8 cellular contexts compared by ENCODE assay signal in genomic region chr6:4021862-4022715, GRCh38. TPM values are rescaled to one million over a fixed set of nuclear protein-coding genes. Genes with fewer than 3 reads are reported as not detected.
DNase-seq lines count a peak whose midpoint lies in the region; TF ChIP-seq lines count a peak whose summit lies in the region.

No MANE protein-coding gene starts in this region.

- peak overlapping the region; percentile 85 to 100 (median 100) for H3K27ac Mint-ChIP-seq in H9
- H3K27ac Mint-ChIP-seq in mesothelial cell of epicardium, result peak overlapping the region; percentile 99

- peak overlapping the region; percentile 98 for H3K14ac ChIP-seq in H9 (ENCODE audit: insufficient read depth, low read length)

- no peak overlapping the region for H2AFZ ChIP-seq in H9 (ENCODE audit: low read length)

- no peak overlapping the region for H2BK15ac ChIP-seq in H9 (ENCODE audit: low read depth, low read length)

- no peak overlapping the region for H2AK5ac ChIP-seq in H9 (ENCODE audit: insufficient read length, low read length)

- H3K27ac ChIP-seq in H9 (ENCODE audit: insufficient read length, low read depth, low read length), result peak overlapping the region; percentile 78

- H4K91ac ChIP-seq in H9 (ENCODE audit: insufficient read length, low read depth, low read length), result no peak overlapping the region

- peaks cover 45 to 52% of the 10 kb centered on the region in 2 experiments for H3K4me1 Mint-ChIP-seq in H9
- H3K4me1 Mint-ChIP-seq in mesothelial cell of epicardium, result peaks cover 41% of the 10 kb centered on the region

- H3K79me2 ChIP-seq in H9 (ENCODE audit: insufficient read depth, low read length), result peaks cover 46% of the 10 kb centered on the region

- DNase-seq in GM12864 (ENCODE audit: low read depth) (no peak), H9 (peak; percentile 32), NCI-H69 (lab: John Stamatoyannopoulos, UW) (peak; percentile 22), dedifferentiated amniotic fluid mesenchymal stem cell (ENCODE audit: extremely low spot score) (peak; percentile 34), mesothelial cell of epicardium (ENCODE audit: low spot score in 2 of 2, unreplicated experiment in 2 of 2) (no peak), GM19238 (ENCODE audit: insufficient read length, low spot score) (no peak), GF-D8 (lab: John Stamatoyannopoulos, UW) (no peak)
- DNase-seq in stimulated activated CD8-positive, alpha-beta memory T cell treated with anti-CD3 and anti-CD28 coated beads, Interleukin-4, amount 100 ng/mL, for 48 hours, result no peak

- no peak overlapping the region for H3K56ac ChIP-seq in H9 (ENCODE audit: insufficient read length, low read depth, low read length)

- no peaks in the 10 kb centered on the region for H4K20me1 ChIP-seq in H9 (ENCODE audit: control insufficient read depth, insufficient read depth, insufficient read length)

- no peak overlapping the region for H4K8ac ChIP-seq in H9 (replicated peaks; ENCODE audit: insufficient read length, low read depth, low read length)

- TF ChIP-seq CTCF in GM12864 (IDR thresholded peaks at IDR 0.05; ENCODE audit: low read depth, low read length, missing control alignments) (no peak), H9 (conservative IDR thresholded peaks at IDR 0.05) (no peak), mesothelial cell of epicardium (IDR thresholded peaks at IDR 0.05; ENCODE audit: unreplicated experiment) (no peak)

- no peak overlapping the region for H2BK20ac ChIP-seq in H9 (ENCODE audit: low read depth, low read length, poor library complexity, severe bottlenecking)

- no peak overlapping the region for H3T11ph ChIP-seq in H9 (ENCODE audit: low read length)

- H3K27me3 ChIP-seq in H9 (ENCODE audit: insufficient read depth, low read length), result no peaks in the 10 kb centered on the region

- H3K4me3 Mint-ChIP-seq in H9 (peak overlapping the region; percentile 98 to 99), mesothelial cell of epicardium (peak overlapping the region; percentile 95)

- H3K9me3 Mint-ChIP-seq in H9 (no peaks in the 10 kb centered on the region), mesothelial cell of epicardium (no peaks in the 10 kb centered on the region)

- peak overlapping the region; percentile 97 for H3K18ac ChIP-seq in H9 (ENCODE audit: insufficient read length, low read depth, low read length)

- H3K27me3 Mint-ChIP-seq in H9 (ENCODE audit: low read depth), result no peaks in the 10 kb centered on the region
- no peaks in the 10 kb centered on the region for H3K27me3 Mint-ChIP-seq in mesothelial cell of epicardium (ENCODE audit: low read depth)

- H3K4me3 ChIP-seq in GM12864 (ENCODE audit: low read depth, low read length), result peak overlapping the region; percentile 89

- peaks cover 3 to 16% (median 6%) of the 10 kb centered on the region in 3 experiments; a peak in 6 of 7 replicates for H3K36me3 Mint-ChIP-seq in H9 (ENCODE audit: insufficient read depth in 1 of 3, low read depth in 3 of 3)
- no peaks in the 10 kb centered on the region for H3K36me3 Mint-ChIP-seq in mesothelial cell of epicardium

- H3K9ac ChIP-seq in H9 (ENCODE audit: extremely low read depth, insufficient read length, low read length), result peak overlapping the region; percentile 84

- no peak overlapping the region for H2BK120ac ChIP-seq in H9 (ENCODE audit: low read depth, low read length, poor library complexity, severe bottlenecking)

- no peaks in the 10 kb centered on the region for H3K9me3 ChIP-seq in H9 (ENCODE audit: control insufficient read depth, low read depth, low read length)

- no peak overlapping the region; the same call in 1 of the 2 replicates for H3K4ac ChIP-seq in H9 (ENCODE audit: low read depth, low read length)

- H2BK5ac ChIP-seq in H9 (ENCODE audit: insufficient read length, low read length), result no peak overlapping the region

- H3K4me2 ChIP-seq in H9 (ENCODE audit: insufficient read depth, insufficient read length, low read length), result peak overlapping the region; percentile 94

- peaks cover 6% of the 10 kb centered on the region for H3K79me1 ChIP-seq in H9 (ENCODE audit: insufficient read depth, low read depth, low read length, poor library complexity, severe bottlenecking)

- WGBS in H9 (ENCODE audit: extremely low coverage, insufficient read length, low lambda C conversion rate), result no CpG with 5 or more reads among the region's 15 CpGs

- peak overlapping the region; percentile 25 for H4K5ac ChIP-seq in H9 (ENCODE audit: insufficient read length, low read depth, low read length)

- H2BK12ac ChIP-seq in H9 (ENCODE audit: insufficient read length, low read depth, low read length), result no peak overlapping the region

- H3K4me1 ChIP-seq in H9 (ENCODE audit: insufficient read depth, low read length), result no peaks in the 10 kb centered on the region

- peaks cover 3% of the 10 kb centered on the region for H3K23me2 ChIP-seq in H9 (ENCODE audit: insufficient read length, low read depth, low read length, poor library complexity, severe bottlenecking)

- H3K23ac ChIP-seq in H9 (ENCODE audit: insufficient read length, low read depth, low read length), result no peak overlapping the region

RNA-seq across cellular contexts. Expression of gene FAM217A, which starts 56.8 kb away (rescaled TPM):
- not detected in 2 replicates for total RNA-seq in H9 (2021)
- not detected in 3 replicates for total RNA-seq in mesothelial cell of epicardium

Comparison
In these comparisons a context has a peak if more than half of its experiments do, and no peak if none do; other contexts are left out.
1. DNase-seq: peak in H9 (single experiment), NCI-H69 (single experiment) and dedifferentiated amniotic fluid mesenchymal stem cell (single experiment); none in GM12864 (single experiment), mesothelial cell of epicardium (0 of 2), GM19238 (single experiment), GF-D8 (single experiment) and stimulated activated CD8-positive, alpha-beta memory T cell treated with anti-CD3 and anti-CD28 coated beads, Interleukin-4, amount 100 ng/mL, for 48 hours (single experiment).